ENCODE assay signal across 8 cellular contexts in the genomic region with DNA sequence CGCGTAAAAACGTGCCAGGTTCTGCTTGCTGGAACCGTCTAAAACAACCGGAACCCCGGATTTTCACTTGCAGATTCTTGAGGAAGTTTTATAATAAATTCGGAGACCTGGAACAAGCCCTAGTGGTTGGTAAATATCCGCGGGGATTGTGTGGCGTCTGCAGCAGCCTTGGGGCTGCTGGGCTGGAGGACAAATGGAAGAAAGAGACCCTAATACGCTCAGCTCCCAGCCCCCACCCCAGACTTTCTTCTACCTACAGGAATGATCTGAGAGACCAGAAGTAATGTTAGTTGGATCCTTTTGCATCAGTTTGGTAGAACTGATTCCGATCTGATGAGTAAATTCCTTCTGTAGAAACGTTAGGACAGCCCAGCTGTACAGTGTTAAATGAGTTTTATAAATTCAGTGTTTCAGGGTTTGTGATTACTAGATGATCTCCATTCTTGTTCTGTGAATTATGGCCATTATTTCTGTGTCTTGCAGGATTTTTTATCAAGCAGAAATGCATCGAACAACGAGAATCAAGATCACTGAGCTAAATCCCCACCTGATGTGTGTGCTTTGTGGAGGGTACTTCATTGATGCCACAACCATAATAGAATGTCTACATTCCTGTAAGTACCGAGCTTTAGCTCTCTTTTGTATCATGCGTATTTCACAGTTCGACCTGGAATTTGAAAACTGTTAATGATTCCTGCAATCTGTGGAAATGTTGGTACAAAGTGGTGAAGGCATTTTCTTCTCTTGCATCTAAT. TPM values are rescaled to one million over a fixed set of nuclear protein-coding genes. Genes with fewer than 3 reads are reported as not detected.
DNase-seq lines count a peak whose midpoint lies in the region; ATAC-seq and TF ChIP-seq lines count a peak whose summit lies in the region.

No MANE protein-coding gene starts in this region.

- peak overlapping the region; percentile 31 for H3K27ac Mint-ChIP-seq in MCF 10A (ENCODE audit: low read depth, unreplicated experiment)

- ATAC-seq in HG02759 (IDR thresholded peaks at IDR 0.05; ENCODE audit: unreplicated experiment) (peak; percentile 5), mucosa of descending colon (no peak), HG02938 (IDR thresholded peaks at IDR 0.05; ENCODE audit: unreplicated experiment) (no peak)

- peaks cover 37% of the 10 kb centered on the region for H3K36me3 Mint-ChIP-seq in MCF 10A (ENCODE audit: insufficient read depth, unreplicated experiment)

- H3K36me3 ChIP-seq in mucosa of descending colon (ENCODE audit: low read depth): peaks cover 4% of the 10 kb centered on the region

- no TSS peak for BruUV-seq in MCF 10A (replicated peaks; lab: Mats Ljungman, UMichigan)

- no peaks in the 10 kb centered on the region for H3K9me3 Mint-ChIP-seq in MCF 10A (ENCODE audit: unreplicated experiment)

- POLR2A ChIA-PET in MCF 10A (lab: Yijun Ruan, JAX): interaction anchor here (0.5 to 7.3 kb wide), 11 partner anchors 9 to 836 kb away, joined by 3 to 47 read pairs (median 3); a partner anchor contains a TSS

- peak overlapping the region; percentile 80 for H3K4me3 Mint-ChIP-seq in MCF 10A (ENCODE audit: unreplicated experiment)

- CTCF ChIA-PET in MCF 10A (lab: Yijun Ruan, JAX): interaction anchor here (0.7 to 1.4 kb wide), 5 partner anchors 12 to 664 kb away, joined by 3 to 4 read pairs (median 3); no protein-coding TSS in a partner anchor

- peaks cover 11% of the 10 kb centered on the region for H3K27me3 Mint-ChIP-seq in MCF 10A (ENCODE audit: insufficient read depth, unreplicated experiment)

- DNase-seq in A172 (ENCODE audit: low spot score) (peak; percentile 21), MCF 10A (ENCODE audit: unreplicated experiment) (no peak), mucosa of descending colon (no peak), DMS 273 (lab: John Stamatoyannopoulos, UW; ENCODE audit: unreplicated experiment) (no peak), putamen (ENCODE audit: low spot score) (no peak), GM10266 (ENCODE audit: extremely low spot score) (no peak)

- peaks cover 29% of the 10 kb centered on the region for H3K4me1 Mint-ChIP-seq in MCF 10A (ENCODE audit: insufficient read depth, unreplicated experiment)

- peaks cover 19% of the 10 kb centered on the region for H3K4me1 ChIP-seq in mucosa of descending colon (ENCODE audit: low read depth)

- no peaks in the 10 kb centered on the region for H3K9me3 ChIP-seq in mucosa of descending colon

- H3K4me3 ChIP-seq in mucosa of descending colon: peak overlapping the region; percentile 31

- TF ChIP-seq CTCF in MCF 10A (IDR thresholded peaks at IDR 0.05; ENCODE audit: unreplicated experiment) (no peak), mucosa of descending colon (IDR thresholded peaks at IDR 0.05) (no peak), GM10266 (IDR thresholded peaks at IDR 0.05; ENCODE audit: control insufficient read depth, insufficient read depth, low read depth, missing control alignments) (no peak)

- intact Hi-C loops in MCF 10A (cut with micrococcal nuclease): loop anchor here (5.0 to 10.0 kb wide), 3 partner anchors 259 to 661 kb away; a partner anchor contains a TSS
- intact Hi-C loops in mucosa of descending colon (cut with DNase I, micrococcal nuclease): no loop called here

RNA-seq across cellular contexts. Expression of a gene that starts 5.2 kb away (rescaled TPM):
- total RNA-seq in A172 (2014; rRNA removed; shearing (Covaris generic)): 116 and 120 TPM in 2 replicates
- total RNA-seq in MCF 10A (2022) (78.0 and 80.1 TPM in 2 replicates), mucosa of descending colon (10 to 100 TPM; 26.6 to 76.6 (median 28.7) TPM)

RNA-seq across cellular contexts. Expression of a gene that starts 9.9 kb away (rescaled TPM):
- 90.5 and 122 TPM in 2 replicates for total RNA-seq in A172 (2014; rRNA removed; shearing (Covaris generic))
- total RNA-seq in MCF 10A (2022) (69.4 and 73.4 TPM in 2 replicates), mucosa of descending colon (10 to 100 TPM; 48.4 to 56.5 (median 51.2) TPM)

RNA-seq across cellular contexts. Expression of a gene that starts 19.2 kb away (rescaled TPM):
- total RNA-seq in A172 (2014; rRNA removed; shearing (Covaris generic)): not detected in 2 replicates
- not detected in 2 replicates for total RNA-seq in MCF 10A (2022)
- not detected for total RNA-seq in mucosa of descending colon
